ENCODE assay signal across 16 cellular contexts in the genomic region with DNA sequence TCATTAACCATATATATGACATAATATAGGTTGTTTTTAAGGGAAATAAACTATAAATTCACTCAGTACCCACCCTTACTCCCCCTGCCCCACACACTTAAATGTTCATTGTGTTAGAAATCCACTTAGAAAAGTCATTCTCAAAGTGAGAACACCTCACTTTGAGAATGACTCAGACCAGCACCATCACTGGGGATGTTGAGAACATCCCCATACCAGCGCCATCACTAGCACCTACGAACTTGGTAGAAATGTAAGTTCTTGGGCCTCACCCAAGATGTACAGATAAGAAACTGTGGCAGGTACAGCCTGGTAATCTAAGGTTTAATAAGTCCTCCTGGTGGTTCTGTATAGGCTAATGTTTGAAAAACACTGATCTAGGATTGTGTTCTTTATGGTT.
"Had no signal": no experiment of that assay in that cellular context is flagged by ENCODE, and none has a peak within 500 bp of the region (broad histone marks: within the 10 kb centered on the region; RNA-seq: fewer than 3 reads in every experiment).

No MANE protein-coding gene starts in this region.

- H3K4me3 Mint-ChIP-seq: activated naive CD8-positive, alpha-beta T cell; natural killer cell treated with Interleukin-12 subunit alpha and Interleukin-12 subunit beta and Interleukin-15 and Interleukin-18, amount 100 ng/mL, for 72 hours; WTC11 had no signal

- DNase-seq: activated CD4-positive, alpha-beta T cell treated with anti-CD3 and anti-CD28 coated beads, Interleukin-2, amount 50 U/mL, for 4 hours; activated CD8-positive, alpha-beta memory T cell treated with anti-CD3 and anti-CD28 coated beads, Interleukin-2, amount 50 U/mL, for 48 hours; body of pancreas; dermis blood vessel endothelial cell; effector memory CD4-positive, alpha-beta T cell; heart left ventricle; kidney; right lobe of liver; Right ventricle myocardium superior; small intestine; upper lobe of left lung had no signal

- ATAC-seq: body of pancreas, gastroesophageal sphincter, heart left ventricle, left lobe of liver, right lobe of liver, WTC11 had no signal

- H3K27me3 Mint-ChIP-seq: activated naive CD8-positive, alpha-beta T cell; natural killer cell treated with Interleukin-12 subunit alpha and Interleukin-12 subunit beta and Interleukin-15 and Interleukin-18, amount 100 ng/mL, for 72 hours had no signal

- H3K36me3 Mint-ChIP-seq: WTC11 had no signal

- H3K27ac Mint-ChIP-seq: activated naive CD8-positive, alpha-beta T cell; WTC11 had no signal
